9 cellular contexts compared by ENCODE assay signal in genomic region chr4:119026662-119027444, GRCh38.
DNase-seq lines count a peak whose midpoint lies in the region; ATAC-seq, FAIRE-seq and TF ChIP-seq lines count a peak whose summit lies in the region.
"Had no signal": no experiment of that assay in that cellular context is flagged by ENCODE, and none has a peak within 500 bp of the region (broad histone marks: within the 10 kb centered on the region; RNA-seq: fewer than 3 reads in every experiment).

No MANE protein-coding gene starts in this region.

- TF ChIP-seq CTCF in coronary artery (IDR thresholded peaks at IDR 0.05): no peak
- TF ChIP-seq CTCF in lung (IDR thresholded peaks at IDR 0.05; ENCODE audit: control extremely low read depth, extremely low read depth): no peak

- peak; percentile 38 for ATAC-seq in HG03442 (IDR thresholded peaks at IDR 0.05; ENCODE audit: unreplicated experiment)
- ATAC-seq in lung (ENCODE audit: insufficient read depth, low FRiP score): no peak
- no peak for ATAC-seq in HG02798 (IDR thresholded peaks at IDR 0.05; ENCODE audit: poor library complexity, unreplicated experiment)

- peaks cover 2 to 3% of the 10 kb centered on the region in 2 donors for H3K36me3 ChIP-seq in lung (ENCODE audit: control insufficient read depth in 2 of 2, insufficient read depth in 2 of 2, low read length in 2 of 2)

- H3K27me3 ChIP-seq in lung (ENCODE audit: control insufficient read depth, insufficient read depth): no peaks in the 10 kb centered on the region

- peaks cover 0 to 6% of the 10 kb centered on the region in 2 donors for H3K9me3 ChIP-seq in lung (ENCODE audit: control insufficient read depth in 2 of 2, insufficient read depth in 1 of 2, low read length in 1 of 2)

- no peak for FAIRE-seq in RCC 7860 (lab: Jason Lieb, UNC)
- FAIRE-seq: small intestine had no signal

- peak overlapping the region; percentile 60 for H3K4me3 ChIP-seq in coronary artery
- no peak overlapping the region for H3K4me3 ChIP-seq in lung

- DNase-seq in coronary artery (ENCODE audit: low spot score) (peak; percentile 73), lung (ENCODE audit: low spot score) (no peak), RCC 7860 (ENCODE audit: low spot score) (no peak), HuH-7.5 (ENCODE audit: low spot score) (no peak), nucleus accumbens (lab: John Stamatoyannopoulos, UW) (no peak)
- DNase-seq: small intestine had no signal

- WGBS in lung, 2 donors: 79 to 88% methylated on average over 22 of the region's 22 CpGs

- H3K4me1 ChIP-seq in lung (ENCODE audit: control insufficient read depth in 2 of 2, insufficient read depth in 2 of 2, low read length in 2 of 2): peaks cover 2 to 3% of the 10 kb centered on the region in 2 donors

- H3K27ac ChIP-seq in coronary artery (peak overlapping the region; percentile 92 to 93), lung (ENCODE audit: low read depth in 1 of 2, low read length in 1 of 2) (peak overlapping the region; percentile 76 to 81), temporal lobe (ENCODE audit: low read depth, low read length) (peak overlapping the region; percentile 52)
